8 cellular contexts compared by ENCODE assay signal in genomic region chr5:172771439-172772111, GRCh38. TPM values are rescaled to one million over a fixed set of nuclear protein-coding genes. Genes with fewer than 3 reads are reported as not detected.
A peak's percentile ranks its signal among the peaks of the same experiment; 100 is the strongest.
DNase-seq lines count a peak whose midpoint lies in the region; ATAC-seq and TF ChIP-seq lines count a peak whose summit lies in the region.

No MANE protein-coding gene starts in this region.

- peak overlapping the region; percentile 90 to 93 (median 91) for H3K4me3 Mint-ChIP-seq in brain

- H3K27ac ChIP-seq in left lung: peak overlapping the region; percentile 100
- peak overlapping the region; percentile 99 to 100 for H3K27ac ChIP-seq in thoracic aorta

- DNase-seq in NCI-H510A treated with DMSO at 0.1 percent for 48 hours (lab: John Stamatoyannopoulos, UW) (peak; percentile 25), NCI-H510A (lab: John Stamatoyannopoulos, UW) (no peak), NCI-H69 (lab: John Stamatoyannopoulos, UW) (peak; percentile 67), left lung (no peak), thoracic aorta (ENCODE audit: low spot score) (no peak), KBM-7 (no peak), NCI-H2107 (lab: John Stamatoyannopoulos, UW) (no peak)

- ATAC-seq in left lung (no peak), thoracic aorta (ENCODE audit: insufficient number of reproducible peaks, low FRiP score, low read depth) (no peak)

- H3K36me3 ChIP-seq in left lung (peaks cover 0 to 37% of the 10 kb centered on the region in 2 donors), thoracic aorta (peaks cover 31% of the 10 kb centered on the region)

- H3K36me3 Mint-ChIP-seq in brain: peaks cover 35% of the 10 kb centered on the region

- H3K4me3 ChIP-seq in left lung (peak overlapping the region; percentile 27 to 93), thoracic aorta (peak overlapping the region; percentile 84)

- peaks cover 8% of the 10 kb centered on the region for H3K27me3 Mint-ChIP-seq in brain

- H3K9me3 Mint-ChIP-seq in brain: peaks cover 0 to 3% (median 0%) of the 10 kb centered on the region in 5 experiments

- H3K27me3 ChIP-seq in left lung: no peaks in the 10 kb centered on the region
- no peaks in the 10 kb centered on the region for H3K27me3 ChIP-seq in thoracic aorta (replicated peaks; ENCODE audit: insufficient read depth)

- intact Hi-C loops in left lung (cut with DNase I): loop anchor here in 1 of 2 donors (10.0 kb wide), 2 partner anchors 57 to 93 kb away; no protein-coding TSS in a partner anchor

- H3K4me1 ChIP-seq in left lung (peaks cover 46 to 83% of the 10 kb centered on the region in 2 donors), thoracic aorta (ENCODE audit: control insufficient read depth in 1 of 2, low read depth in 2 of 2) (peaks cover 17 to 32% of the 10 kb centered on the region in 2 donors)

- peak overlapping the region; percentile 98 to 99 (median 98) for H3K27ac Mint-ChIP-seq in brain

- in situ Hi-C loops in KBM-7 (cut with MboI; ENCODE audit: low pct_unique_long_range_greater_than_20kb, low sequenced_read_pairs): no loop called here

- no peak for TF ChIP-seq CTCF in brain (conservative IDR thresholded peaks at IDR 0.05)
- no peak for TF ChIP-seq CTCF in left lung (IDR thresholded peaks at IDR 0.05)
- TF ChIP-seq CTCF in thoracic aorta (IDR thresholded peaks at IDR 0.05): no peak

- peaks cover 65% of the 10 kb centered on the region for H3K4me1 Mint-ChIP-seq in brain

- H3K9me3 ChIP-seq in left lung (no peaks in the 10 kb centered on the region), thoracic aorta (no peaks in the 10 kb centered on the region)

RNA-seq across cellular contexts. Expression of gene DUSP1, which starts 0.6 kb away (rescaled TPM):
- 33.1 TPM for polyA plus RNA-seq in brain (ENCODE audit: insufficient read depth, low read depth, low replicate concordance)
- total RNA-seq in left lung: 100 to 1,000 TPM; 203 to 239 TPM
- total RNA-seq in thoracic aorta: 1,000 to 10,000 TPM in 1 of 2 donors, 100 to 1,000 TPM in 1; 813 to 3,699 TPM

Comparison
In these comparisons a context has a peak if more than half of its experiments do, and no peak if none do; other contexts are left out.
1. DNase-seq: peak in NCI-H510A treated with DMSO at 0.1 percent for 48 hours (single experiment) and NCI-H69 (single experiment); none in NCI-H510A (single experiment), left lung (0 of 2), thoracic aorta (single experiment), KBM-7 (single experiment) and NCI-H2107 (single experiment).